In genomic region chr14:64501326-64502171, GRCh38 we compare ENCODE assay signal across 8 cellular contexts. TPM values are rescaled to one million over a fixed set of nuclear protein-coding genes. Genes with fewer than 3 reads are reported as not detected.
DNase-seq lines count a peak whose midpoint lies in the region; ATAC-seq and TF ChIP-seq lines count a peak whose summit lies in the region.

No MANE protein-coding gene starts in this region.

- ATAC-seq in CD4-positive, alpha-beta T cell (ENCODE audit: poor library complexity): no peak
- ATAC-seq in GM19351 (IDR thresholded peaks at IDR 0.05; ENCODE audit: unreplicated experiment): no peak

- H3K27ac Mint-ChIP-seq in CD4-positive, alpha-beta T cell: peak overlapping the region; percentile 100

- intact Hi-C loops in CD4-positive, alpha-beta T cell (cut with DNase I, micrococcal nuclease): loop anchor here (1.0 to 10.0 kb wide), 7 partner anchors 10 to 857 kb away; partner anchors contain the start of genes MAX (in 2 of the 2), MTHFD1 (in 2 of the 2), WDR89 (in 2 of the 2) and CHURC1 (in 1 of the 2)

- peaks cover 29% of the 10 kb centered on the region for H3K4me1 ChIP-seq in parathyroid adenoma

- H3K9ac ChIP-seq in parathyroid adenoma: no peak overlapping the region

- H3K36me3 Mint-ChIP-seq in CD4-positive, alpha-beta T cell (ENCODE audit: low read depth): peaks cover 72% of the 10 kb centered on the region

- peaks cover 4% of the 10 kb centered on the region for H3K27me3 Mint-ChIP-seq in CD4-positive, alpha-beta T cell

- H3K4me3 Mint-ChIP-seq in CD4-positive, alpha-beta T cell: peak overlapping the region; percentile 100

- H3K4me1 Mint-ChIP-seq in CD4-positive, alpha-beta T cell (ENCODE audit: low read depth): peaks cover 72% of the 10 kb centered on the region

- CTCF ChIA-PET in CD4-positive, alpha-beta T cell (lab: Charles Lee): interaction anchor here (1.6 to 3.2 kb wide), 4 partner anchors 10 to 72 kb away, joined by 3 to 44 read pairs (median 8); no protein-coding TSS in a partner anchor

- H3K9me3 Mint-ChIP-seq in CD4-positive, alpha-beta T cell: no peaks in the 10 kb centered on the region

- peak overlapping the region; percentile 93 for H3K4me2 ChIP-seq in parathyroid adenoma (ENCODE audit: low read length)

- DNase-seq in CD4-positive, alpha-beta T cell: no peak
- DNase-seq in HT1080 (ENCODE audit: low read depth) (peak; percentile 79), fibroblast of the conjunctiva (ENCODE audit: low read depth) (peak; percentile 42), cortex of kidney (lab: John Stamatoyannopoulos, UW) (no peak), NCI-H345 treated with DMSO at 0.1 percent for 48 hours (lab: John Stamatoyannopoulos, UW; ENCODE audit: unreplicated experiment) (no peak)

- H3K27me3 ChIP-seq in CD4-positive, alpha-beta T cell (ENCODE audit: control insufficient read depth, insufficient read depth, low read length): no peaks in the 10 kb centered on the region
- no peaks in the 10 kb centered on the region for H3K27me3 ChIP-seq in parathyroid adenoma (ENCODE audit: control insufficient read depth, insufficient read depth, low read length)

- H3K79me2 ChIP-seq in parathyroid adenoma: peaks cover 25% of the 10 kb centered on the region

- H3K27ac ChIP-seq in CD4-positive, alpha-beta T cell (ENCODE audit: low read depth, low read length): peak overlapping the region; percentile 100
- peak overlapping the region; percentile 97 for H3K27ac ChIP-seq in parathyroid adenoma

- no peak for TF ChIP-seq CTCF in CD4-positive, alpha-beta T cell (IDR thresholded peaks at IDR 0.05)
- no peak for TF ChIP-seq CTCF in WI38 (IDR thresholded peaks at IDR 0.05; ENCODE audit: low read depth, low read length)
- no peak for TF ChIP-seq CTCF in parathyroid adenoma (IDR thresholded peaks at IDR 0.05)

- peak overlapping the region; percentile 67 for H2AFZ ChIP-seq in parathyroid adenoma

- H3K4me3 ChIP-seq in WI38 (ENCODE audit: low read depth, low read length): peak overlapping the region; percentile 72
- H3K4me3 ChIP-seq in parathyroid adenoma (ENCODE audit: low read depth, low read length): no peak overlapping the region

- H3K36me3 ChIP-seq in parathyroid adenoma (ENCODE audit: control insufficient read depth, insufficient read depth, low read length): no peaks in the 10 kb centered on the region

- H3K9me3 ChIP-seq in CD4-positive, alpha-beta T cell (ENCODE audit: control insufficient read depth, low read length): no peaks in the 10 kb centered on the region
- no peaks in the 10 kb centered on the region for H3K9me3 ChIP-seq in parathyroid adenoma (ENCODE audit: control insufficient read depth, low read length)

- POLR2A ChIA-PET in CD4-positive, alpha-beta T cell (lab: Charles Lee): interaction anchor here (0.7 to 6.5 kb wide), 17 partner anchors 8 to 860 kb away, joined by 3 to 112 read pairs (median 6); partner anchors contain the start of genes AKAP5, CHURC1, HSPA2 and MAX

RNA-seq across cellular contexts. Expression of gene ZBTB25, which starts 2.1 kb away (rescaled TPM):
- total RNA-seq in CD4-positive, alpha-beta T cell: 10 to 100 TPM; 56.8 to 58.1 TPM
- 3.6 and 6.0 TPM in 2 replicates for total RNA-seq in HT1080 (2014; rRNA removed; shearing (Covaris generic))
- polyA plus RNA-seq in HT1080 (2015; cell fraction: cytosol; rRNA removed): 3.9 and 4.5 TPM in 2 replicates
- polyA plus RNA-seq in HT1080 (2015; cell fraction: nucleus; rRNA removed): 10.1 and 15.4 TPM in 2 replicates

RNA-seq across cellular contexts. Expression of gene ZBTB1, which starts 3.0 kb away (rescaled TPM):
- 100 to 1,000 TPM; 146 to 147 TPM for total RNA-seq in CD4-positive, alpha-beta T cell
- total RNA-seq in HT1080 (2014; rRNA removed; shearing (Covaris generic)): 19.7 and 21.3 TPM in 2 replicates
- polyA plus RNA-seq in HT1080 (2015; cell fraction: cytosol; rRNA removed): 14.7 and 15.8 TPM in 2 replicates
- 35.1 and 36.5 TPM in 2 replicates for polyA plus RNA-seq in HT1080 (2015; cell fraction: nucleus; rRNA removed)

RNA-seq across cellular contexts. Expression of gene AKAP5, which starts 36.2 kb away (rescaled TPM):
- under 1 TPM; 0.49 to 0.50 TPM for total RNA-seq in CD4-positive, alpha-beta T cell
- 1.1 TPM in 2 replicates for total RNA-seq in HT1080 (2014; rRNA removed; shearing (Covaris generic))
- 0.35 and 0.44 TPM in 2 replicates for polyA plus RNA-seq in HT1080 (2015; cell fraction: cytosol; rRNA removed)
- polyA plus RNA-seq in HT1080 (2015; cell fraction: nucleus; rRNA removed): 0.23 and 0.34 TPM in 2 replicates

RNA-seq across cellular contexts. Expression of gene HSPA2, which starts 39.0 kb away (rescaled TPM):
- 1 to 10 TPM; 1.5 to 1.9 TPM for total RNA-seq in CD4-positive, alpha-beta T cell
- 3.0 and 3.6 TPM in 2 replicates for total RNA-seq in HT1080 (2014; rRNA removed; shearing (Covaris generic))
- 1.7 TPM in 2 replicates for polyA plus RNA-seq in HT1080 (2015; cell fraction: cytosol; rRNA removed)
- polyA plus RNA-seq in HT1080 (2015; cell fraction: nucleus; rRNA removed): 4.5 and 4.6 TPM in 2 replicates

RNA-seq across cellular contexts. Expression of gene PPP1R36, which starts 48.2 kb away (rescaled TPM):
- total RNA-seq in CD4-positive, alpha-beta T cell: not detected
- 0.11 TPM in 1 of 2 replicates, not detected in the other for total RNA-seq in HT1080 (2014; rRNA removed; shearing (Covaris generic))
- 0.08 and 0.12 TPM in 2 replicates for polyA plus RNA-seq in HT1080 (2015; cell fraction: cytosol; rRNA removed)
- 0.35 TPM in 1 of 2 replicates, not detected in the other for polyA plus RNA-seq in HT1080 (2015; cell fraction: nucleus; rRNA removed)

Comparison
In these comparisons a context has a peak if more than half of its experiments do, and no peak if none do; other contexts are left out.
1. DNase-seq: peak in HT1080 (single experiment) and fibroblast of the conjunctiva (single experiment); none in CD4-positive, alpha-beta T cell (0 of 10), cortex of kidney (single experiment) and NCI-H345 treated with DMSO at 0.1 percent for 48 hours (single experiment).